Comparison of ENCODE assay signal across 9 cellular contexts in the genomic region with DNA sequence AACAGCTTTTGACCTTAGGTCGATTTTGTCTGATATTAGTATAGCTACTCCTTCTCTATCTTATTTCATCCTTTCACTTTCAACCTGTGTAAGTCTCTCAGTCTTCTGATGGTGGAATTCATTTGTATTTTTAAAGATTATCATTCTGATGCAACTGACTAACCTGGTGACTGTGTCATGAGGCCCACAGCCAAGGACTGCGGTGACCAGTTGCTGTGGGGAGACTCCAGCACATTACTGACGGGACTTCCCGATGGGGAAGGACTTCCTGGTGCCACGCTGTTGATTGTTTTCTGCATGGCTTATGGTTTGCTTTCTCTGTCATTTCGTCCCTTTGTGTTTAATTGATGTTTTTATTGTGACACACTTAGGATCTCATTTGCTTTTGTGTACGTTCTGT. TPM values are rescaled to one million over a fixed set of nuclear protein-coding genes. Genes with fewer than 3 reads are reported as not detected.
A peak's percentile ranks its signal among the peaks of the same experiment; 100 is the strongest.
DNase-seq lines count a peak whose midpoint lies in the region; ATAC-seq, FAIRE-seq and TF ChIP-seq lines count a peak whose summit lies in the region.
"Had no signal": no experiment of that assay in that cellular context is flagged by ENCODE, and none has a peak within 500 bp of the region (broad histone marks: within the 10 kb centered on the region; RNA-seq: fewer than 3 reads in every experiment).

No MANE protein-coding gene starts in this region.

- no peaks in the 10 kb centered on the region for H3K36me3 ChIP-seq in suprapubic skin

- TF ChIP-seq POLR2A in suprapubic skin (IDR thresholded peaks at IDR 0.05) = no peak

- FAIRE-seq in RCC 7860 (lab: Jason Lieb, UNC) = peak; percentile 61

- TF ChIP-seq EP300 in suprapubic skin (IDR thresholded peaks at IDR 0.05) = no peak

- H3K4me3 ChIP-seq in GM12864 (ENCODE audit: low read depth, low read length) (peak overlapping the region; percentile 26), suprapubic skin (no peak overlapping the region)

- peak; percentile 82 for ATAC-seq in GM21619 (IDR thresholded peaks at IDR 0.05; ENCODE audit: unreplicated experiment)
- ATAC-seq in GM21367 (IDR thresholded peaks at IDR 0.05; ENCODE audit: unreplicated experiment) = no peak

- no peaks in the 10 kb centered on the region for H3K27me3 ChIP-seq in suprapubic skin

- TF ChIP-seq CTCF in GM12864 (IDR thresholded peaks at IDR 0.05; ENCODE audit: low read depth, low read length, missing control alignments) = no peak
- TF ChIP-seq CTCF in suprapubic skin (IDR thresholded peaks at IDR 0.05) = no peak

- 74% methylated on average over 7 of the region's 7 CpGs for WGBS in suprapubic skin

- no peak overlapping the region for H3K27ac ChIP-seq in suprapubic skin

- H3K4me1 ChIP-seq in suprapubic skin = no peaks in the 10 kb centered on the region

- H3K9me3 ChIP-seq in suprapubic skin = no peaks in the 10 kb centered on the region

- peak; percentile 41 for DNase-seq in GM12864 (ENCODE audit: low read depth)
- peak; percentile 70 for DNase-seq in RCC 7860 (ENCODE audit: low spot score)
- peak; percentile 81 for DNase-seq in kidney tubule cell (ENCODE audit: low spot score)
- DNase-seq in germinal center (ENCODE audit: low spot score) = no peak
- no peak for DNase-seq in suprapubic skin (ENCODE audit: low spot score in 2 of 2)
- DNase-seq in activated gamma-delta T cell treated with Interleukin-2 at 50 U/mL for 16 hours = no peak
- DNase-seq: midbrain had no signal

RNA-seq across cellular contexts. Expression of a gene that starts 34.2 kb away (rescaled TPM):
- total RNA-seq in suprapubic skin = 1 to 10 TPM; 2.7 to 7.7 (median 6.4) TPM

Comparison
In these comparisons a context has a peak if more than half of its experiments do, and no peak if none do; other contexts are left out.
1. DNase-seq: peak in GM12864 (single experiment), RCC 7860 (single experiment) and kidney tubule cell (single experiment); none in germinal center (single experiment), suprapubic skin (0 of 2) and activated gamma-delta T cell treated with Interleukin-2 at 50 U/mL for 16 hours (single experiment).